Comparison of ENCODE assay signal across 2 cellular contexts in genomic region chr16:69535123-69536050, GRCh38.
TF ChIP-seq lines count a peak whose summit lies in the region.

No MANE protein-coding gene starts in this region.

TF ChIP-seq in A549, 52 proteins besides CTCF, POLR2A, EP300 and RAD21:
- TF ChIP-seq RCOR1 (IDR thresholded peaks at IDR 0.05; ENCODE audit: low read depth, low read length): no peak
- TF ChIP-seq PBX3 (IDR thresholded peaks at IDR 0.05): no peak
- TF ChIP-seq HEYL (CRISPR knock-in tag; IDR thresholded peaks at IDR 0.05): no peak
- TF ChIP-seq HOXA7 (CRISPR knock-in tag; IDR thresholded peaks at IDR 0.05): no peak
- no peak for TF ChIP-seq ZC3H11A (IDR thresholded peaks at IDR 0.05)
- no peak for TF ChIP-seq ZSCAN20 (CRISPR knock-in tag; IDR thresholded peaks at IDR 0.05)
- TF ChIP-seq POLR2AphosphoS2 (conservative IDR thresholded peaks at IDR 0.05; ENCODE audit: low read length): no peak
- TF ChIP-seq JUN (IDR thresholded peaks at IDR 0.05): no peak
- TF ChIP-seq BCL3 (IDR thresholded peaks at IDR 0.05): no peak
- TF ChIP-seq HOXB5 (CRISPR knock-in tag; IDR thresholded peaks at IDR 0.05): no peak
- no peak for TF ChIP-seq BHLHE40 (IDR thresholded peaks at IDR 0.05; ENCODE audit: low read depth, low read length)
- TF ChIP-seq ELK1 (IDR thresholded peaks at IDR 0.05; ENCODE audit: low read depth, low read length): no peak
- TF ChIP-seq RNF2 (IDR thresholded peaks at IDR 0.05; ENCODE audit: borderline replicate concordance, low read depth): no peak
- no peak for TF ChIP-seq CHD2 (IDR thresholded peaks at IDR 0.05; ENCODE audit: low read length, partially characterized antibody)
- TF ChIP-seq USF2 (IDR thresholded peaks at IDR 0.05): no peak
- no peak for TF ChIP-seq JUNB (IDR thresholded peaks at IDR 0.05)
- no peak for TF ChIP-seq MAX (IDR thresholded peaks at IDR 0.05)

TF ChIP-seq in GM12891, 5 proteins besides CTCF, POLR2A, EP300 and RAD21:
- TF ChIP-seq SPI1 (IDR thresholded peaks at IDR 0.05; ENCODE audit: low read depth, low read length) (no peak), POLR2AphosphoS5 (IDR thresholded peaks at IDR 0.05; ENCODE audit: low read depth, low read length) (no peak), PAX5 (IDR thresholded peaks at IDR 0.05; ENCODE audit: insufficient read depth, low read length, severe bottlenecking) (no peak), TAF1 (IDR thresholded peaks at IDR 0.05; ENCODE audit: low read depth, low read length) (no peak), POU2F2 (IDR thresholded peaks at IDR 0.05; ENCODE audit: low read depth, low read length) (no peak)
